ENCODE assay signal across 9 cellular contexts in genomic region chr5:1594336-1595106, GRCh38.
DNase-seq lines count a peak whose midpoint lies in the region; ATAC-seq and TF ChIP-seq lines count a peak whose summit lies in the region.
"Had no signal": no experiment of that assay in that cellular context is flagged by ENCODE, and none has a peak within 500 bp of the region (broad histone marks: within the 10 kb centered on the region; RNA-seq: fewer than 3 reads in every experiment).

No MANE protein-coding gene starts in this region.

- peak overlapping the region; percentile 20; the same call in 1 of the 2 replicates for H3K4me3 ChIP-seq in IMR-90 (ENCODE audit: insufficient read depth, low read depth, low read length)

- H3K27me3 Mint-ChIP-seq in T-helper 2 cell treated with Interferon-gamma antibody and Interleukin-4, amounts not matched to agents 5 μg/mL and 100 μg/mL, for 36 hours (ENCODE audit: low read depth), result peaks cover 2% of the 10 kb centered on the region
- H3K27me3 Mint-ChIP-seq in brain, result no peaks in the 10 kb centered on the region

- ATAC-seq in GM21381 (IDR thresholded peaks at IDR 0.05; ENCODE audit: unreplicated experiment) (peak; percentile 83), IMR-90 (ENCODE audit: low read depth) (peak; percentile 60)

- no peak overlapping the region for H4K5ac ChIP-seq in IMR-90 (ENCODE audit: low read depth, low read length)

- H3K4me1 ChIP-seq in IMR-90 (ENCODE audit: control insufficient read depth, insufficient read depth, low read length), result no peaks in the 10 kb centered on the region

- no peaks in the 10 kb centered on the region for H3K9me3 Mint-ChIP-seq in T-helper 2 cell treated with Interferon-gamma antibody and Interleukin-4, amounts not matched to agents 5 μg/mL and 100 μg/mL, for 36 hours
- no peaks in the 10 kb centered on the region for H3K9me3 Mint-ChIP-seq in brain

- TF ChIP-seq RAD21 in IMR-90 (IDR thresholded peaks at IDR 0.05; ENCODE audit: low read length), result no peak

- H3K56ac ChIP-seq in IMR-90 (ENCODE audit: extremely low read depth, insufficient read depth, low read length), result no peak overlapping the region

- peak; percentile 70 for DNase-seq in DMS 273 treated with DMSO at 0.1 percent for 48 hours (lab: John Stamatoyannopoulos, UW)
- DNase-seq in IMR-90, result no peak
- DNase-seq in T-helper 2 cell treated with Interferon-gamma antibody and Interleukin-4, amounts not matched to agents 5 μg/mL and 100 μg/mL, for 36 hours (ENCODE audit: low spot score), result peak; percentile 71
- peak; percentile 60 for DNase-seq in inferior parietal cortex (ENCODE audit: extremely low spot score)
- DNase-seq in stimulated activated CD4-positive, alpha-beta T cell treated with anti-CD3 and anti-CD28 coated beads, Interleukin-12 subunit alpha, Interleukin-12 subunit beta, amount 100 ng/mL, for 4 hours, result peak; percentile 67
- no peak for DNase-seq in MV-4-11 (lab: John Stamatoyannopoulos, UW)

- CTCF ChIA-PET in IMR-90 (lab: Yijun Ruan, JAX), result interaction anchor here (0.5 kb wide), 1 partner anchor 13 kb away, joined by 3 read pairs; no protein-coding TSS in a partner anchor

- peaks cover 4% of the 10 kb centered on the region for H3K4me1 Mint-ChIP-seq in T-helper 2 cell treated with Interferon-gamma antibody and Interleukin-4, amounts not matched to agents 5 μg/mL and 100 μg/mL, for 36 hours (ENCODE audit: low read depth)
- H3K4me1 Mint-ChIP-seq in brain, result peaks cover 24% of the 10 kb centered on the region

- TF ChIP-seq CTCF in IMR-90 (conservative IDR thresholded peaks at IDR 0.05; ENCODE audit: low read depth, low read length) (no peak), brain (conservative IDR thresholded peaks at IDR 0.05) (peak in 1 of 2 experiments; percentile 66)

- no peak overlapping the region for H2BK20ac ChIP-seq in IMR-90 (ENCODE audit: low read depth, low read length)

- H3K4ac ChIP-seq in IMR-90 (ENCODE audit: low read depth, low read length), result no peak overlapping the region

- intact Hi-C loops in IMR-90 (cut with micrococcal nuclease), result no loop called here

- H3K4me2 ChIP-seq in IMR-90 (ENCODE audit: low read depth, low read length), result peak overlapping the region; percentile 54; the same call in 1 of the 2 replicates

- no peak overlapping the region for H3K27ac ChIP-seq in IMR-90 (ENCODE audit: insufficient read depth, low read length)
- H3K27ac ChIP-seq: epithelial cell of prostate had no signal

- H4K91ac ChIP-seq in IMR-90 (ENCODE audit: insufficient read depth, low read depth, low read length), result no peak overlapping the region

- no peak overlapping the region for H3K23ac ChIP-seq in IMR-90 (ENCODE audit: low read depth, low read length)

- 11% methylated on average over 31 of the region's 82 CpGs; no CpG with 5 or more reads in 1 of the 2 experiments for WGBS in IMR-90 (ENCODE audit: extremely low coverage in 2 of 2, insufficient read length in 1 of 2), 2 experiments

- BruUV-seq in IMR-90 (replicated peaks; lab: Mats Ljungman, UMichigan), result no TSS peak

- H2BK15ac ChIP-seq in IMR-90 (ENCODE audit: low read depth, low read length), result no peak overlapping the region

- H2AFZ ChIP-seq in IMR-90 (replicated peaks; ENCODE audit: low read length, poor library complexity), result no peak overlapping the region

- H3K9me1 ChIP-seq in IMR-90 (ENCODE audit: insufficient read depth, low read length), result no peaks in the 10 kb centered on the region

- no peak overlapping the region for H2AK5ac ChIP-seq in IMR-90 (ENCODE audit: low read depth, low read length)

- dilution Hi-C loops in IMR-90 (cut with HindIII; ENCODE audit: low sequenced_read_pairs, unreplicated experiment), result no loop called here

- TF ChIP-seq POLR2A in IMR-90 (IDR thresholded peaks at IDR 0.05; ENCODE audit: low read depth, low read length), result no peak

- H2BK120ac ChIP-seq in IMR-90 (ENCODE audit: low read depth, low read length), result no peak overlapping the region

- H3K9ac ChIP-seq in IMR-90 (ENCODE audit: low read depth, low read length), result no peak overlapping the region

- no peak overlapping the region for H3K27ac Mint-ChIP-seq in T-helper 2 cell treated with Interferon-gamma antibody and Interleukin-4, amounts not matched to agents 5 μg/mL and 100 μg/mL, for 36 hours
- peak overlapping the region in 3 of 5 experiments; percentile 36 to 85 (median 83) for H3K27ac Mint-ChIP-seq in brain

- POLR2A ChIA-PET in IMR-90 (lab: Charles Lee; ENCODE audit: unreplicated experiment), result no interaction called here

- H3K9me3 ChIP-seq in IMR-90 (ENCODE audit: control insufficient read depth, insufficient read depth, low read length), result no peaks in the 10 kb centered on the region

- no peaks in the 10 kb centered on the region for H4K20me1 ChIP-seq in IMR-90 (ENCODE audit: insufficient read depth, low read length)

- no peak overlapping the region for H2BK5ac ChIP-seq in IMR-90 (ENCODE audit: low read depth, low read length, poor library complexity, severe bottlenecking)

- peaks cover 24% of the 10 kb centered on the region for H3K27me3 ChIP-seq in IMR-90 (ENCODE audit: control insufficient read depth, insufficient read depth, low read length)

- H3K14ac ChIP-seq in IMR-90 (replicated peaks; ENCODE audit: low read depth, low read length), result no peak overlapping the region

- no peaks in the 10 kb centered on the region for H3K79me1 ChIP-seq in IMR-90 (ENCODE audit: low read depth in 1 of 2, low read length in 2 of 2)

- H3K4me3 Mint-ChIP-seq in T-helper 2 cell treated with Interferon-gamma antibody and Interleukin-4, amounts not matched to agents 5 μg/mL and 100 μg/mL, for 36 hours, result peak overlapping the region; percentile 71
- H3K4me3 Mint-ChIP-seq in brain, result peak overlapping the region; percentile 75 to 85 (median 79)

- no peak overlapping the region for H4K8ac ChIP-seq in IMR-90 (ENCODE audit: low read depth in 2 of 2, low read length in 2 of 2)

- no peak overlapping the region for H2AK9ac ChIP-seq in IMR-90 (replicated peaks; ENCODE audit: low read depth, low read length, poor library complexity)

- no peak overlapping the region for H3K18ac ChIP-seq in IMR-90 (ENCODE audit: low read depth, low read length)

- in situ Hi-C loops in IMR-90 (cut with MboI; ENCODE audit: low sequenced_read_pairs), result loop anchor here (10.0 kb wide), 1 partner anchor 1360 kb away; no protein-coding TSS in a partner anchor

- peaks cover under 1% of the 10 kb centered on the region for H3K36me3 Mint-ChIP-seq in T-helper 2 cell treated with Interferon-gamma antibody and Interleukin-4, amounts not matched to agents 5 μg/mL and 100 μg/mL, for 36 hours (ENCODE audit: low read depth)
- H3K36me3 Mint-ChIP-seq in brain, result peaks cover 30% of the 10 kb centered on the region

- no peaks in the 10 kb centered on the region for H3K36me3 ChIP-seq in IMR-90 (ENCODE audit: control insufficient read depth, insufficient read depth, low read length)

TF ChIP-seq in IMR-90, 13 proteins besides CTCF, POLR2A, EP300 and RAD21:
- TF ChIP-seq RCOR1 (IDR thresholded peaks at IDR 0.05; ENCODE audit: insufficient replicate concordance, low read length), result no peak
- TF ChIP-seq BHLHE40 (IDR thresholded peaks at IDR 0.05; ENCODE audit: low read depth, low read length), result no peak
- no peak for TF ChIP-seq SMC3 (IDR thresholded peaks at IDR 0.05; ENCODE audit: low read depth, low read length)
- TF ChIP-seq RFX5 (IDR thresholded peaks at IDR 0.05; ENCODE audit: low read depth, low read length), result no peak
- TF ChIP-seq MAFK (IDR thresholded peaks at IDR 0.05; ENCODE audit: low read depth, low read length), result no peak
- no peak for TF ChIP-seq FOS (IDR thresholded peaks at IDR 0.05; ENCODE audit: low read depth, low read length)
- no peak for TF ChIP-seq MXI1 (IDR thresholded peaks at IDR 0.05; ENCODE audit: borderline replicate concordance, low read depth, low read length)
- TF ChIP-seq NFE2L2 (IDR thresholded peaks at IDR 0.05; ENCODE audit: low read depth, low read length), result no peak
- TF ChIP-seq, protein P1, sequence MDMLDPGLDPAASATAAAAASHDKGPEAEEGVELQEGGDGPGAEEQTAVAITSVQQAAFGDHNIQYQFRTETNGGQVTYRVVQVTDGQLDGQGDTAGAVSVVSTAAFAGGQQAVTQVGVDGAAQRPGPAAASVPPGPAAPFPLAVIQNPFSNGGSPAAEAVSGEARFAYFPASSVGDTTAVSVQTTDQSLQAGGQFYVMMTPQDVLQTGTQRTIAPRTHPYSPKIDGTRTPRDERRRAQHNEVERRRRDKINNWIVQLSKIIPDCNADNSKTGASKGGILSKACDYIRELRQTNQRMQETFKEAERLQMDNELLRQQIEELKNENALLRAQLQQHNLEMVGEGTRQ (IDR thresholded peaks at IDR 0.05; ENCODE audit: low read depth, low read length), result no peak
- TF ChIP-seq CEBPB (IDR thresholded peaks at IDR 0.05; ENCODE audit: low read depth, low read length), result no peak
- TF ChIP-seq ELK1 (IDR thresholded peaks at IDR 0.05; ENCODE audit: borderline replicate concordance, low read depth, low read length), result no peak
- TF ChIP-seq CHD1 (IDR thresholded peaks at IDR 0.05; ENCODE audit: low read depth, low read length), result no peak
- no peak for TF ChIP-seq MAZ (IDR thresholded peaks at IDR 0.05; ENCODE audit: borderline replicate concordance, low read depth, low read length)

Comparison
In these comparisons a context has a peak if more than half of its experiments do, and no peak if none do; other contexts are left out.
1. DNase-seq: peak in DMS 273 treated with DMSO at 0.1 percent for 48 hours (single experiment), T-helper 2 cell treated with Interferon-gamma antibody and Interleukin-4, amounts not matched to agents 5 μg/mL and 100 μg/mL, for 36 hours (single experiment), inferior parietal cortex (single experiment) and stimulated activated CD4-positive, alpha-beta T cell treated with anti-CD3 and anti-CD28 coated beads, Interleukin-12 subunit alpha, Interleukin-12 subunit beta, amount 100 ng/mL, for 4 hours (single experiment); none in IMR-90 (single experiment) and MV-4-11 (single experiment).